In the genomic region with DNA sequence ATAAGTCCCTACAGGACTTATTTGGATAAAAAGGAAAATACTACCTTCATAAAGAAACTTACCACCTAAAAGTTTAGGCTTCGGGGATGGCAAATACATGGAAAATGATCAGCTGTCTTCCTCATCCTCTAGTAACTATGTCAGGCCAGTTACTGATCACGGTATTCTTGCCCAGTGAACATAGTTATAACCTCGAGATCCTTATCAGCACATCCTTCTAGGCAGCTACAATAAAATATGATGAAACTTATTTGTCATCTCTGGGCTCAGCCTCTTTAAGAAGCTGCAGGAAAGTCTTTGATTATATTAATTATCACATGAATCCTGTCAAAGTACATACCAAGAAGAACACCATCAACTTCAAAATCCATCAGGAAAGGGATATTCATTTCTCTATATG, we compare ENCODE assay signal across 17 cellular contexts.
"Had no signal": no experiment of that assay in that cellular context is flagged by ENCODE, and none has a peak within 500 bp of the region (broad histone marks: within the 10 kb centered on the region; RNA-seq: fewer than 3 reads in every experiment).

No MANE protein-coding gene starts in this region.

- H3K27me3 ChIP-seq: ascending aorta, ovary, thyroid gland had no signal

- H3K27ac ChIP-seq: ascending aorta, coronary artery, ovary, psoas muscle, thyroid gland had no signal

- H3K4me3 ChIP-seq: ascending aorta, coronary artery, ovary, psoas muscle, thyroid gland had no signal

- H3K9me3 ChIP-seq: ascending aorta, ovary, psoas muscle, thyroid gland had no signal

- H3K4me1 ChIP-seq: ascending aorta, psoas muscle, thyroid gland had no signal

- ATAC-seq: activated CD8-positive, alpha-beta T cell treated with anti-CD3 and anti-CD28 coated beads for 36 hours; naive thymus-derived CD4-positive, alpha-beta T cell; psoas muscle; right cardiac atrium had no signal

- DNase-seq: activated B cell treated with CpG ODN at 0.5 μM for 24 hours; activated CD4-positive, alpha-beta T cell treated with anti-CD3 and anti-CD28 coated beads for 48 hours; activated CD8-positive, alpha-beta T cell treated with anti-CD3 and anti-CD28 coated beads for 36 hours; activated gamma-delta T cell; activated T-cell treated with anti-CD3 and anti-CD28 coated beads, Interleukin-2, amount 50 U/mL, for 48 hours; naive thymus-derived CD4-positive, alpha-beta T cell; ovary; psoas muscle; right cardiac atrium; stimulated activated CD4-positive, alpha-beta T cell treated with anti-CD3 and anti-CD28 coated beads, Interleukin-2, amount 100 ng/mL, for 24 hours; stimulated activated naive CD4-positive, alpha-beta T cell treated with Interleukin-2 at 50 U/mL for 16 hours; thyroid gland had no signal

- H3K27me3 Mint-ChIP-seq: activated B cell treated with CpG ODN at 0.5 μM for 24 hours; activated CD8-positive, alpha-beta T cell treated with anti-CD3 and anti-CD28 coated beads for 36 hours; activated naive CD4-positive, alpha-beta T cell treated with anti-CD3 and anti-CD28 coated beads, Interleukin-2, amount 50 U/mL, for 24 hours; central memory CD8-positive, alpha-beta T cell; memory B cell had no signal

- H3K36me3 ChIP-seq: ascending aorta, ovary, thyroid gland had no signal

- H3K36me3 Mint-ChIP-seq: activated naive CD4-positive, alpha-beta T cell treated with anti-CD3 and anti-CD28 coated beads, Interleukin-2, amount 50 U/mL, for 24 hours had no signal

- H3K9me3 Mint-ChIP-seq: activated B cell treated with CpG ODN at 0.5 μM for 24 hours; activated CD8-positive, alpha-beta T cell treated with anti-CD3 and anti-CD28 coated beads for 36 hours; activated naive CD4-positive, alpha-beta T cell treated with anti-CD3 and anti-CD28 coated beads, Interleukin-2, amount 50 U/mL, for 24 hours; central memory CD8-positive, alpha-beta T cell had no signal
